12 cellular contexts compared by ENCODE assay signal in the genomic region with DNA sequence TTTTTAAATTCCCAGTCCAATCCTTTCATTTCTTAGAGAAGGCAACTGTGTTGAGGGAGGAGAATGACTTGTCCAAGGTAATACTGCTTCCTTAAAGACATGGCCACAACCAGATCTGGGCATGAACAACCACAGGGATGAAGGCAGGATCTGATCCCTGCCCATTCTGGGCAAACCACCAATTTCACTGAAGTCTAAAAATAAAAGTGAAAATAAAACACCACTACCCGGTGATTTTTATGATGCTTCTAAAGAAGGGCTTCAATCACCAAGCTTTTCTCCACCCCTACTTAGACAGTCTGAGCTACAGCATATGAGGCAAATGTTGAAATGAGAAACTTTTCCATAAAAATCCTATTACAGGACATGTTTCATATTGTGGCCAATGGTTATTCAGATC.
A peak's percentile ranks its signal among the peaks of the same experiment; 100 is the strongest.
DNase-seq lines count a peak whose midpoint lies in the region; ATAC-seq and TF ChIP-seq lines count a peak whose summit lies in the region.
"Had no signal": no experiment of that assay in that cellular context is flagged by ENCODE, and none has a peak within 500 bp of the region (broad histone marks: within the 10 kb centered on the region; RNA-seq: fewer than 3 reads in every experiment).

No MANE protein-coding gene starts in this region.

- peak overlapping the region; percentile 1 for H3K4me3 Mint-ChIP-seq in chondrocyte (ENCODE audit: unreplicated experiment)
- H3K4me3 Mint-ChIP-seq: activated T-cell treated with anti-CD3 and anti-CD28 coated beads, Interleukin-2, amount 50 U/mL, for 24 hours; immature natural killer cell; nephron had no signal

- TF ChIP-seq CTCF in KMS-11 (conservative IDR thresholded peaks at IDR 0.05; ENCODE audit: low read depth, low read length) (no peak), chondrocyte (IDR thresholded peaks at IDR 0.05) (no peak)

- H3K27me3 Mint-ChIP-seq in chondrocyte (ENCODE audit: low read depth): no peaks in the 10 kb centered on the region

- no peaks in the 10 kb centered on the region for H3K36me3 Mint-ChIP-seq in chondrocyte (ENCODE audit: low read depth)

- DNase-seq in chondrocyte (ENCODE audit: low spot score): no peak
- DNase-seq in sciatic nerve (ENCODE audit: low spot score): no peak
- DNase-seq in NOMO-1 treated with dmso at 0.1 percent for 144 hours (lab: John Stamatoyannopoulos, UW; ENCODE audit: unreplicated experiment): no peak
- no peak for DNase-seq in stimulated activated CD8-positive, alpha-beta memory T cell treated with anti-CD3 and anti-CD28 coated beads, Interleukin-4, amount 100 ng/mL, for 48 hours
- no peak for DNase-seq in activated naive CD4-positive, alpha-beta T cell treated with anti-CD3 and anti-CD28 coated beads, Interleukin-2, amount 50 U/mL, for 16 hours
- DNase-seq: activated T-cell treated with anti-CD3 and anti-CD28 coated beads, Interleukin-2, amount 50 U/mL, for 24 hours; immature natural killer cell; NCI-H1417 treated with DMSO at 0.1 percent for 48 hours had no signal

- H3K4me3 ChIP-seq in KMS-11 (IDR thresholded peaks at IDR 0.05; ENCODE audit: insufficient read depth, low read depth, low read length): no peak overlapping the region

- H4K20me1 ChIP-seq in KMS-11 (ENCODE audit: insufficient read depth): no peaks in the 10 kb centered on the region

- no peaks in the 10 kb centered on the region for H3K9me3 Mint-ChIP-seq in chondrocyte (ENCODE audit: low read depth)
- H3K9me3 Mint-ChIP-seq: nephron had no signal

- peaks cover 12% of the 10 kb centered on the region for H3K4me1 ChIP-seq in KMS-11 (ENCODE audit: low read depth, poor library complexity, severe bottlenecking)

- H3K27ac ChIP-seq in KMS-11: no peak overlapping the region
- H3K27ac ChIP-seq: epithelial cell of prostate had no signal

- intact Hi-C loops in sciatic nerve (cut with DNase I): no loop called here

- H3K4me2 ChIP-seq in KMS-11: peak overlapping the region; percentile 49; the same call in 1 of the 2 replicates

- no peak overlapping the region for H3K9ac ChIP-seq in KMS-11

- H3K4me1 Mint-ChIP-seq in chondrocyte (ENCODE audit: low read depth): peaks cover 92% of the 10 kb centered on the region

- ATAC-seq in GM18867 (IDR thresholded peaks at IDR 0.05; ENCODE audit: unreplicated experiment) (peak; percentile 32), sciatic nerve (peak; percentile 12)

- peak overlapping the region; percentile 38; the same call in 1 of the 2 replicates for H2AFZ ChIP-seq in KMS-11 (ENCODE audit: low read depth)

- H3K27ac Mint-ChIP-seq in chondrocyte (ENCODE audit: unreplicated experiment): peak overlapping the region; percentile 75
- H3K27ac Mint-ChIP-seq: activated T-cell treated with anti-CD3 and anti-CD28 coated beads, Interleukin-2, amount 50 U/mL, for 24 hours; nephron had no signal

- H3K79me2 ChIP-seq in KMS-11 (ENCODE audit: insufficient read depth, low read depth): no peaks in the 10 kb centered on the region

- H3K36me3 ChIP-seq in KMS-11 (ENCODE audit: insufficient read depth): no peaks in the 10 kb centered on the region

- no peaks in the 10 kb centered on the region for H3K27me3 ChIP-seq in KMS-11 (ENCODE audit: insufficient read depth, low read depth)
